Comparison of ENCODE assay signal across 2 cellular contexts in genomic region chr9:126955806-126956205, GRCh38.
TF ChIP-seq lines count a peak whose summit lies in the region.

No MANE protein-coding gene starts in this region.

TF ChIP-seq in HepG2, 621 proteins besides CTCF, POLR2A, EP300 and RAD21:
- TF ChIP-seq BCL6 (CRISPR knock-in tag; IDR thresholded peaks at IDR 0.05) (0 out of 2 replicates have a peak, but pooled peaks have one; percentile 23), ZNF24 (IDR thresholded peaks at IDR 0.05) (no peak)

TF ChIP-seq in K562, 482 proteins besides CTCF, POLR2A, EP300 and RAD21:
- TF ChIP-seq, protein P1, sequence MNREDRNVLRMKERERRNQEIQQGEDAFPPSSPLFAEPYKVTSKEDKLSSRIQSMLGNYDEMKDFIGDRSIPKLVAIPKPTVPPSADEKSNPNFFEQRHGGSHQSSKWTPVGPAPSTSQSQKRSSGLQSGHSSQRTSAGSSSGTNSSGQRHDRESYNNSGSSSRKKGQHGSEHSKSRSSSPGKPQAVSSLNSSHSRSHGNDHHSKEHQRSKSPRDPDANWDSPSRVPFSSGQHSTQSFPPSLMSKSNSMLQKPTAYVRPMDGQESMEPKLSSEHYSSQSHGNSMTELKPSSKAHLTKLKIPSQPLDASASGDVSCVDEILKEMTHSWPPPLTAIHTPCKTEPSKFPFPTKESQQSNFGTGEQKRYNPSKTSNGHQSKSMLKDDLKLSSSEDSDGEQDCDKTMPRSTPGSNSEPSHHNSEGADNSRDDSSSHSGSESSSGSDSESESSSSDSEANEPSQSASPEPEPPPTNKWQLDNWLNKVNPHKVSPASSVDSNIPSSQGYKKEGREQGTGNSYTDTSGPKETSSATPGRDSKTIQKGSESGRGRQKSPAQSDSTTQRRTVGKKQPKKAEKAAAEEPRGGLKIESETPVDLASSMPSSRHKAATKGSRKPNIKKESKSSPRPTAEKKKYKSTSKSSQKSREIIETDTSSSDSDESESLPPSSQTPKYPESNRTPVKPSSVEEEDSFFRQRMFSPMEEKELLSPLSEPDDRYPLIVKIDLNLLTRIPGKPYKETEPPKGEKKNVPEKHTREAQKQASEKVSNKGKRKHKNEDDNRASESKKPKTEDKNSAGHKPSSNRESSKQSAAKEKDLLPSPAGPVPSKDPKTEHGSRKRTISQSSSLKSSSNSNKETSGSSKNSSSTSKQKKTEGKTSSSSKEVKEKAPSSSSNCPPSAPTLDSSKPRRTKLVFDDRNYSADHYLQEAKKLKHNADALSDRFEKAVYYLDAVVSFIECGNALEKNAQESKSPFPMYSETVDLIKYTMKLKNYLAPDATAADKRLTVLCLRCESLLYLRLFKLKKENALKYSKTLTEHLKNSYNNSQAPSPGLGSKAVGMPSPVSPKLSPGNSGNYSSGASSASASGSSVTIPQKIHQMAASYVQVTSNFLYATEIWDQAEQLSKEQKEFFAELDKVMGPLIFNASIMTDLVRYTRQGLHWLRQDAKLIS (CRISPR knock-in tag; IDR thresholded peaks at IDR 0.05): no peak
- TF ChIP-seq SMAD4 (CRISPR knock-in tag; conservative IDR thresholded peaks at IDR 0.05): 0 out of 2 replicates have a peak, but pooled peaks have one; percentile 20
